ENCODE assay signal across 7 cellular contexts in genomic region chrX:85084770-85085393, GRCh38.
DNase-seq lines count a peak whose midpoint lies in the region; ATAC-seq and TF ChIP-seq lines count a peak whose summit lies in the region.

No MANE protein-coding gene starts in this region.

- H3K27me3 ChIP-seq in DOHH2 (ENCODE audit: control insufficient read depth, low read length) = no peaks in the 10 kb centered on the region

- H3K9me3 ChIP-seq in DOHH2 (ENCODE audit: control insufficient read depth, insufficient read depth, low read length) = no peaks in the 10 kb centered on the region

- no peak overlapping the region for H3K4me2 ChIP-seq in DOHH2 (ENCODE audit: low read length)

- H3K4me3 ChIP-seq in DOHH2 (ENCODE audit: low read length) = no peak overlapping the region

- H3K27ac ChIP-seq in DOHH2 (ENCODE audit: low read depth, low read length) = no peak overlapping the region

- H4K20me1 ChIP-seq in DOHH2 (ENCODE audit: control insufficient read depth, insufficient read depth, low read depth, low read length) = no peaks in the 10 kb centered on the region

- DNase-seq in T follicular helper cell (ENCODE audit: low read depth) (peak; percentile 6), foreskin melanocyte (peak; percentile 8), retina (peak; percentile 8)

- TF ChIP-seq CTCF in DOHH2 (IDR thresholded peaks at IDR 0.05; ENCODE audit: low read depth, low read length, poor library complexity, severe bottlenecking) = peak; percentile 55

- no peaks in the 10 kb centered on the region for H3K79me2 ChIP-seq in DOHH2 (ENCODE audit: control insufficient read depth, low read length)

- peak; percentile 68 for ATAC-seq in GM19043 (IDR thresholded peaks at IDR 0.05; ENCODE audit: low read depth, unreplicated experiment)
- peak; percentile 68 for ATAC-seq in HG03442 (IDR thresholded peaks at IDR 0.05; ENCODE audit: unreplicated experiment)
- no peak for ATAC-seq in HG02571 (IDR thresholded peaks at IDR 0.05; ENCODE audit: unreplicated experiment)

- H3K4me1 ChIP-seq in DOHH2 (ENCODE audit: control insufficient read depth, low read length) = no peaks in the 10 kb centered on the region

- no peaks in the 10 kb centered on the region for H3K9me2 ChIP-seq in DOHH2 (replicated peaks; ENCODE audit: control insufficient read depth, low read length)

- H3F3A ChIP-seq in DOHH2 (ENCODE audit: control insufficient read depth, insufficient read depth) = no peaks in the 10 kb centered on the region

- H3K36me3 ChIP-seq in DOHH2 (ENCODE audit: control insufficient read depth, low read length) = peaks cover 3% of the 10 kb centered on the region; the same call in 1 of the 2 replicates
